Comparison of ENCODE assay signal across 27 cellular contexts in the genomic region with DNA sequence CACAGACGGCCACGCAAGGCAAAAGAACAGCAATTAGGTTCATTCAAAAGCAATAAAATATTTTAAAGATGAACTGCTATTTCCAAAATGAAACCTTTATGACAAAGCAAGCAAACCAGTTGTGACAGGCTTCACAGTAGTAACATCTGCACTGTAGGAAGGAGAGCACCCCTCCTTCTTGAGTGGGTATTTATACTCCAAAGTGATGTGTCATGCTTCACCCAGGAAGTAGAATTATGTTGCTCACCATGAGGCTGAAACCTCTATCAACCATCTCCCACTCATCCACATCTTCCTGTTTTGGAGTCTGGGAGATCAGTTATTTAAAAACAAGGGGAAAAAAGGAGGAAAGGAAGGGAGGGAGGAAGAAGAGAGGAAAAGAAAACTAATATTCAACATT. TPM values are rescaled to one million over a fixed set of nuclear protein-coding genes. Genes with fewer than 3 reads are reported as not detected.
A peak's percentile ranks its signal among the peaks of the same experiment; 100 is the strongest.
DNase-seq lines count a peak whose midpoint lies in the region; ATAC-seq, FAIRE-seq and TF ChIP-seq lines count a peak whose summit lies in the region.
"Had no signal": no experiment of that assay in that cellular context is flagged by ENCODE, and none has a peak within 500 bp of the region (broad histone marks: within the 10 kb centered on the region; RNA-seq: fewer than 3 reads in every experiment).

No MANE protein-coding gene starts in this region.

- no peaks in the 10 kb centered on the region for H3K79me2 ChIP-seq in K562 (ENCODE audit: control insufficient read depth, insufficient read depth, low read length)
- H3K79me2 ChIP-seq: parathyroid adenoma had no signal

- in situ Hi-C loops in K562 (cut with MboI), result no loop called here

- no peak for TF ChIP-seq EP300 in K562 (IDR thresholded peaks at IDR 0.05; ENCODE audit: low read length)

- POLR2A ChIA-PET in K562 (lab: Yijun Ruan, JAX), result no interaction called here

- H3K4me1 ChIP-seq in K562 (replicated peaks in 1 of 2; ENCODE audit: control insufficient read depth in 2 of 2, insufficient read depth in 2 of 2, low read length in 2 of 2) (no peaks in the 10 kb centered on the region; a peak in 1 of 5 replicates), aorta (ENCODE audit: control insufficient read depth in 1 of 2, insufficient read depth in 2 of 2, low read length in 2 of 2) (no peaks in the 10 kb centered on the region)
- H3K4me1 ChIP-seq: parathyroid adenoma, SJSA1 had no signal

- peak; percentile 69 for ATAC-seq in K562
- no peak for ATAC-seq in aorta (ENCODE audit: low FRiP score)
- ATAC-seq in GM18511 (IDR thresholded peaks at IDR 0.05; ENCODE audit: unreplicated experiment), result no peak
- ATAC-seq: CD8-positive, alpha-beta T cell; naive thymus-derived CD8-positive, alpha-beta T cell; sciatic nerve had no signal

- DNase-seq in activated CD4-positive, alpha-beta T cell treated with anti-CD3 and anti-CD28 coated beads, Interleukin-2, amount 10 ng/mL, durations not matched to agents 24 days and 14 days, result no peak
- DNase-seq in activated CD4-positive, alpha-beta T cell treated with anti-CD3 and anti-CD28 coated beads for 48 hours, result no peak
- DNase-seq in Daoy (ENCODE audit: low read depth) (peak; percentile 21), Kasumi-1 (lab: John Stamatoyannopoulos, UW) (peak; percentile 65 to 70), K562 (ENCODE audit: extremely low read depth in 1 of 4, low spot score in 3 of 4) (peak in 3 of 4 experiments; percentile 2 to 14 (median 6)), aorta (no peak), hypothalamus (lab: John Stamatoyannopoulos, UW) (no peak)
- DNase-seq: activated CD4-positive, alpha-beta T cell treated with anti-CD3 and anti-CD28 coated beads for 1 hour; activated CD8-positive, alpha-beta memory T cell treated with anti-CD3 and anti-CD28 coated beads, Interleukin-2, amount 50 U/mL, for 4 hours; activated naive CD4-positive, alpha-beta T cell treated with anti-CD3 and anti-CD28 coated beads, Interleukin-2, amount 50 U/mL, for 16 hours; CD8-positive, alpha-beta T cell; dermis blood vessel endothelial cell; hippocampal formation; mesendoderm; naive thymus-derived CD8-positive, alpha-beta T cell; NCI-H2081; NCI-H510A treated with DMSO at 0.1 percent for 48 hours; stimulated activated naive CD4-positive, alpha-beta T cell treated with Interleukin-2 at 50 U/mL for 16 hours had no signal

- no peak for FAIRE-seq in K562 (lab: Jason Lieb, UNC)
- FAIRE-seq: keratinocyte had no signal

- H3K27ac Mint-ChIP-seq in activated CD4-positive, alpha-beta T cell treated with anti-CD3 and anti-CD28 coated beads, Interleukin-2, amount 10 ng/mL, durations not matched to agents 24 days and 14 days, result peak overlapping the region; percentile 32
- H3K27ac Mint-ChIP-seq: CD8-positive, alpha-beta T cell; T-helper 2 cell treated with Interferon-gamma antibody and Interleukin-4, amounts not matched to agents 5 μg/mL and 100 μg/mL, for 36 hours had no signal

- no peaks in the 10 kb centered on the region for H3K36me3 Mint-ChIP-seq in activated CD4-positive, alpha-beta T cell treated with anti-CD3 and anti-CD28 coated beads, Interleukin-2, amount 10 ng/mL, durations not matched to agents 24 days and 14 days (ENCODE audit: low read depth)
- H3K36me3 Mint-ChIP-seq: CD8-positive, alpha-beta T cell; naive thymus-derived CD8-positive, alpha-beta T cell had no signal

- no peak overlapping the region for H3K4me3 Mint-ChIP-seq in activated CD4-positive, alpha-beta T cell treated with anti-CD3 and anti-CD28 coated beads, Interleukin-2, amount 10 ng/mL, durations not matched to agents 24 days and 14 days
- H3K4me3 Mint-ChIP-seq: CD8-positive, alpha-beta T cell; naive thymus-derived CD8-positive, alpha-beta T cell; T-helper 2 cell treated with Interferon-gamma antibody and Interleukin-4, amounts not matched to agents 5 μg/mL and 100 μg/mL, for 36 hours had no signal

- no peaks in the 10 kb centered on the region for H3K9me3 Mint-ChIP-seq in activated CD4-positive, alpha-beta T cell treated with anti-CD3 and anti-CD28 coated beads, Interleukin-2, amount 10 ng/mL, durations not matched to agents 24 days and 14 days
- H3K9me3 Mint-ChIP-seq: CD8-positive, alpha-beta T cell; naive thymus-derived CD8-positive, alpha-beta T cell; T-helper 2 cell treated with Interferon-gamma antibody and Interleukin-4, amounts not matched to agents 5 μg/mL and 100 μg/mL, for 36 hours had no signal

- no peaks in the 10 kb centered on the region for H3K27me3 Mint-ChIP-seq in activated CD4-positive, alpha-beta T cell treated with anti-CD3 and anti-CD28 coated beads, Interleukin-2, amount 10 ng/mL, durations not matched to agents 24 days and 14 days

- no peak overlapping the region; the same call in 1 of the 2 replicates for H3K4me2 ChIP-seq in K562 (ENCODE audit: insufficient read depth, low read length)

- CTCF ChIA-PET in K562 (lab: Yijun Ruan, JAX; ENCODE audit: low intra/inter-chr PET ratio), result no interaction called here

- H4K20me1 ChIP-seq in K562 (replicated peaks; ENCODE audit: control insufficient read depth, insufficient read depth, low read length), result no peaks in the 10 kb centered on the region

- no TSS peak for BruUV-seq in K562 (replicated peaks; lab: Mats Ljungman, UMichigan)

- TF ChIP-seq POLR2A in K562 (conservative IDR thresholded peaks at IDR 0.05), result no peak

- peaks cover 4% of the 10 kb centered on the region for H3K4me1 Mint-ChIP-seq in activated CD4-positive, alpha-beta T cell treated with anti-CD3 and anti-CD28 coated beads, Interleukin-2, amount 10 ng/mL, durations not matched to agents 24 days and 14 days

- TF ChIP-seq RAD21 in K562 (CRISPR knock-in tag; conservative IDR thresholded peaks at IDR 0.05 in 1 of 2, IDR thresholded peaks at IDR 0.05 in 1 of 2), result no peak

- intact Hi-C loops in activated CD4-positive, alpha-beta T cell treated with anti-CD3 and anti-CD28 coated beads, Interleukin-2, amount 10 ng/mL, durations not matched to agents 24 days and 14 days (cut with micrococcal nuclease), result no loop called here
- intact Hi-C loops in K562 (cut with micrococcal nuclease) (no loop called here), aorta (cut with DNase I) (no loop called here)

- H3K36me3 ChIP-seq in K562 (ENCODE audit: control insufficient read depth, insufficient read depth, low read length) (no peaks in the 10 kb centered on the region), aorta (ENCODE audit: control insufficient read depth in 1 of 2, insufficient read depth in 2 of 2, low read length in 1 of 2) (no peaks in the 10 kb centered on the region)
- H3K36me3 ChIP-seq: SJSA1 had no signal

- H3K9me3 ChIP-seq in K562 (replicated peaks; ENCODE audit: control insufficient read depth, insufficient read depth, low read depth, low read length) (no peaks in the 10 kb centered on the region), aorta (ENCODE audit: control insufficient read depth, low read length) (no peaks in the 10 kb centered on the region)
- H3K9me3 ChIP-seq: SJSA1 had no signal

- no peak for TF ChIP-seq CTCF in K562 (IDR thresholded peaks at IDR 0.05 in 2 of 3, conservative IDR thresholded peaks at IDR 0.05 in 1 of 3; ENCODE audit: insufficient read depth in 2 of 3, low read depth in 1 of 3, low read length in 3 of 3)

- H3K4me3 ChIP-seq in K562 (no peak overlapping the region), aorta (ENCODE audit: low read length in 2 of 2) (no peak overlapping the region)
- H3K4me3 ChIP-seq: SJSA1 had no signal

- 0% methylated on average over 2 of the region's 2 CpGs for WGBS in K562 (ENCODE audit: insufficient coverage, low coverage, missing lambda C conversion rate)
- 79 to 85% methylated on average over 2 of the region's 2 CpGs for WGBS in aorta, 2 donors

- no peaks in the 10 kb centered on the region for H3K27me3 ChIP-seq in K562 (ENCODE audit: control insufficient read depth in 2 of 2, insufficient read depth in 2 of 2, low read length in 2 of 2)
- H3K27me3 ChIP-seq in aorta (ENCODE audit: control insufficient read depth in 1 of 2, insufficient read depth in 2 of 2, low read length in 1 of 2), result no peaks in the 10 kb centered on the region
- H3K27me3 ChIP-seq: SJSA1 had no signal

- H3K9me1 ChIP-seq in K562 (ENCODE audit: control insufficient read depth, insufficient read depth, low read length), result no peaks in the 10 kb centered on the region

- H3K27ac ChIP-seq in K562 (ENCODE audit: extremely low read depth, low read depth, low read length) (peak overlapping the region; percentile 61; the same call in 1 of the 3 replicates), aorta (ENCODE audit: low read depth in 1 of 2, low read length in 2 of 2) (no peak overlapping the region)
- H3K27ac ChIP-seq: parathyroid adenoma, SJSA1 had no signal

- H3K9ac ChIP-seq in K562 (ENCODE audit: insufficient read depth in 1 of 2, low read depth in 2 of 2, low read length in 2 of 2), result no peak overlapping the region
- H3K9ac ChIP-seq: parathyroid adenoma had no signal

- peak overlapping the region; percentile 34 for H2AFZ ChIP-seq in K562 (ENCODE audit: low read depth, low read length)
- H2AFZ ChIP-seq: parathyroid adenoma had no signal

RNA-seq across cellular contexts. Expression of gene OR2T10, which starts 0.9 kb away (rescaled TPM):
- not detected in 2 replicates for total RNA-seq in activated CD4-positive, alpha-beta T cell treated with anti-CD3 and anti-CD28 coated beads, Interleukin-2, amount 10 ng/mL, durations not matched to agents 24 days and 14 days
- total RNA-seq in Daoy (2014; rRNA removed; shearing (Covaris generic)), result not detected in 2 replicates
- not detected in 2 replicates for total RNA-seq in K562 (2011; cell fraction: chromatin; rRNA removed; ENCODE audit: low replicate concordance)
- total RNA-seq in K562 (2011; cell fraction: nucleolus; rRNA removed), result not detected in 2 replicates
- total RNA-seq in K562 (2011; cell fraction: nucleoplasm; rRNA removed), result not detected in 2 replicates
- not detected in 2 replicates for total RNA-seq in K562 (2014; rRNA removed)
- total RNA-seq in K562 (2014; rRNA removed; fragmentation: Illumina TruSeq; extraction: Trizol), result not detected in 2 replicates
- not detected in 2 replicates for total RNA-seq in K562 (2015; rRNA removed; fragmentation: Illumina TruSeq; extraction: Trizol)
- total RNA-seq in K562 (2021), result not detected in 2 replicates
- not detected in 2 replicates for polyA plus RNA-seq in K562 (2011; rRNA removed)
- 0.06 TPM in 1 of 2 replicates, not detected in the other for polyA plus RNA-seq in K562 (2011; cell fraction: cytosol; rRNA removed)
- polyA plus RNA-seq in K562 (2011; cell fraction: nucleus; rRNA removed), result not detected in 2 replicates
- polyA plus RNA-seq in K562 (2012), result 0.06 TPM in 1 of 2 replicates, not detected in the other
- not detected in 2 replicates for polyA plus RNA-seq in K562 (2014; fragmentation: Illumina TruSeq; extraction: Trizol)
- polyA plus RNA-seq in K562 (2014; fragmentation: Nextera tagmentation; extraction: Ambion mirVana), result not detected
- polyA plus RNA-seq in K562 (2014; rRNA removed), result not detected in 2 replicates
- polyA minus RNA-seq in K562 (2011; rRNA and poly(A)+ RNA removed), result not detected in 2 replicates
- not detected in 2 replicates for polyA minus RNA-seq in K562 (2011; cell fraction: cytosol; rRNA and poly(A)+ RNA removed)
- polyA minus RNA-seq in K562 (2011; cell fraction: nucleus; rRNA and poly(A)+ RNA removed), result not detected in 2 replicates
- not detected for total RNA-seq in aorta
- not detected for polyA plus RNA-seq in aorta
- total RNA-seq: CD8-positive, alpha-beta T cell; dermis blood vessel endothelial cell; fibroblast of villous mesenchyme; M059J; naive thymus-derived CD8-positive, alpha-beta T cell; sciatic nerve; SJSA1; ureter had no signal
- polyA plus RNA-seq: keratinocyte; naive thymus-derived CD8-positive, alpha-beta T cell had no signal

RNA-seq across cellular contexts. Expression of gene OR2T34, which starts 22.1 kb away (rescaled TPM):
- not detected in 2 replicates for total RNA-seq in activated CD4-positive, alpha-beta T cell treated with anti-CD3 and anti-CD28 coated beads, Interleukin-2, amount 10 ng/mL, durations not matched to agents 24 days and 14 days
- total RNA-seq in Daoy (2014; rRNA removed; shearing (Covaris generic)), result not detected in 2 replicates
- total RNA-seq in K562 (2011; cell fraction: chromatin; rRNA removed; ENCODE audit: low replicate concordance), result not detected in 2 replicates
- not detected in 2 replicates for total RNA-seq in K562 (2011; cell fraction: nucleolus; rRNA removed)
- total RNA-seq in K562 (2011; cell fraction: nucleoplasm; rRNA removed), result not detected in 2 replicates
- total RNA-seq in K562 (2014; rRNA removed) (not detected in 2 replicates), K562 (2014; rRNA removed; fragmentation: Illumina TruSeq; extraction: Trizol) (not detected in 2 replicates), K562 (2015; rRNA removed; fragmentation: Illumina TruSeq; extraction: Trizol) (not detected in 2 replicates), K562 (2021) (not detected in 2 replicates), aorta (not detected)
- polyA plus RNA-seq in K562 (2011; rRNA removed) (not detected in 2 replicates), K562 (2014; fragmentation: Illumina TruSeq; extraction: Trizol) (not detected in 2 replicates), K562 (2014; fragmentation: Nextera tagmentation; extraction: Ambion mirVana) (not detected), K562 (2014; rRNA removed) (not detected in 2 replicates), aorta (not detected)
- polyA plus RNA-seq in K562 (2011; cell fraction: cytosol; rRNA removed), result not detected in 2 replicates
- polyA plus RNA-seq in K562 (2011; cell fraction: nucleus; rRNA removed), result not detected in 2 replicates
- not detected in 2 replicates for polyA plus RNA-seq in K562 (2012)
- not detected in 2 replicates for polyA minus RNA-seq in K562 (2011; rRNA and poly(A)+ RNA removed)
- not detected in 2 replicates for polyA minus RNA-seq in K562 (2011; cell fraction: cytosol; rRNA and poly(A)+ RNA removed)
- not detected in 2 replicates for polyA minus RNA-seq in K562 (2011; cell fraction: nucleus; rRNA and poly(A)+ RNA removed)
- total RNA-seq: CD8-positive, alpha-beta T cell; dermis blood vessel endothelial cell; fibroblast of villous mesenchyme; M059J; naive thymus-derived CD8-positive, alpha-beta T cell; sciatic nerve; SJSA1; ureter had no signal
- polyA plus RNA-seq: keratinocyte had no signal

RNA-seq across cellular contexts. Expression of gene OR2T29, which starts 34.0 kb away (rescaled TPM):
- total RNA-seq in activated CD4-positive, alpha-beta T cell treated with anti-CD3 and anti-CD28 coated beads, Interleukin-2, amount 10 ng/mL, durations not matched to agents 24 days and 14 days, result not detected in 2 replicates
- not detected in 2 replicates for total RNA-seq in Daoy (2014; rRNA removed; shearing (Covaris generic))
- total RNA-seq in K562 (2011; cell fraction: chromatin; rRNA removed; ENCODE audit: low replicate concordance), result not detected in 2 replicates
- not detected in 2 replicates for total RNA-seq in K562 (2011; cell fraction: nucleolus; rRNA removed)
- not detected in 2 replicates for total RNA-seq in K562 (2011; cell fraction: nucleoplasm; rRNA removed)
- total RNA-seq in K562 (2014; rRNA removed), result not detected in 2 replicates
- total RNA-seq in K562 (2014; rRNA removed; fragmentation: Illumina TruSeq; extraction: Trizol), result not detected in 2 replicates
- not detected in 2 replicates for total RNA-seq in K562 (2015; rRNA removed; fragmentation: Illumina TruSeq; extraction: Trizol)
- total RNA-seq in K562 (2021), result not detected in 2 replicates
- polyA plus RNA-seq in K562 (2011; rRNA removed), result not detected in 2 replicates
- polyA plus RNA-seq in K562 (2011; cell fraction: cytosol; rRNA removed), result not detected in 2 replicates
- not detected in 2 replicates for polyA plus RNA-seq in K562 (2011; cell fraction: nucleus; rRNA removed)
- not detected in 2 replicates for polyA plus RNA-seq in K562 (2012)
- polyA plus RNA-seq in K562 (2014; fragmentation: Illumina TruSeq; extraction: Trizol), result not detected in 2 replicates
- polyA plus RNA-seq in K562 (2014; fragmentation: Nextera tagmentation; extraction: Ambion mirVana), result not detected
- polyA plus RNA-seq in K562 (2014; rRNA removed), result not detected in 2 replicates
- not detected in 2 replicates for polyA minus RNA-seq in K562 (2011; rRNA and poly(A)+ RNA removed)
- not detected in 2 replicates for polyA minus RNA-seq in K562 (2011; cell fraction: cytosol; rRNA and poly(A)+ RNA removed)
- not detected in 2 replicates for polyA minus RNA-seq in K562 (2011; cell fraction: nucleus; rRNA and poly(A)+ RNA removed)
- total RNA-seq in aorta, result not detected
- polyA plus RNA-seq in aorta, result not detected
- total RNA-seq: CD8-positive, alpha-beta T cell; dermis blood vessel endothelial cell; fibroblast of villous mesenchyme; M059J; naive thymus-derived CD8-positive, alpha-beta T cell; sciatic nerve; SJSA1; ureter had no signal
- polyA plus RNA-seq: keratinocyte; naive thymus-derived CD8-positive, alpha-beta T cell had no signal

RNA-seq across cellular contexts. Expression of gene OR2T11, which starts 38.3 kb away (rescaled TPM):
- not detected in 2 replicates for total RNA-seq in activated CD4-positive, alpha-beta T cell treated with anti-CD3 and anti-CD28 coated beads, Interleukin-2, amount 10 ng/mL, durations not matched to agents 24 days and 14 days
- not detected in 2 replicates for total RNA-seq in Daoy (2014; rRNA removed; shearing (Covaris generic))
- total RNA-seq in K562 (2011; cell fraction: chromatin; rRNA removed; ENCODE audit: low replicate concordance), result not detected in 2 replicates
- total RNA-seq in K562 (2011; cell fraction: nucleolus; rRNA removed), result not detected in 2 replicates
- not detected in 2 replicates for total RNA-seq in K562 (2011; cell fraction: nucleoplasm; rRNA removed)
- total RNA-seq in K562 (2014; rRNA removed) (not detected in 2 replicates), K562 (2014; rRNA removed; fragmentation: Illumina TruSeq; extraction: Trizol) (not detected in 2 replicates), K562 (2015; rRNA removed; fragmentation: Illumina TruSeq; extraction: Trizol) (not detected in 2 replicates), K562 (2021) (not detected in 2 replicates), aorta (not detected)
- polyA plus RNA-seq in K562 (2011; rRNA removed) (not detected in 2 replicates), K562 (2014; fragmentation: Illumina TruSeq; extraction: Trizol) (not detected in 2 replicates), K562 (2014; fragmentation: Nextera tagmentation; extraction: Ambion mirVana) (not detected), K562 (2014; rRNA removed) (not detected in 2 replicates), aorta (not detected)
- polyA plus RNA-seq in K562 (2011; cell fraction: cytosol; rRNA removed), result not detected in 2 replicates
- not detected in 2 replicates for polyA plus RNA-seq in K562 (2011; cell fraction: nucleus; rRNA removed)
- not detected in 2 replicates for polyA plus RNA-seq in K562 (2012)
- polyA minus RNA-seq in K562 (2011; rRNA and poly(A)+ RNA removed), result not detected in 2 replicates
- not detected in 2 replicates for polyA minus RNA-seq in K562 (2011; cell fraction: cytosol; rRNA and poly(A)+ RNA removed)
- polyA minus RNA-seq in K562 (2011; cell fraction: nucleus; rRNA and poly(A)+ RNA removed), result not detected in 2 replicates
- total RNA-seq: CD8-positive, alpha-beta T cell; dermis blood vessel endothelial cell; fibroblast of villous mesenchyme; M059J; naive thymus-derived CD8-positive, alpha-beta T cell; sciatic nerve; SJSA1; ureter had no signal
- polyA plus RNA-seq: keratinocyte; naive thymus-derived CD8-positive, alpha-beta T cell had no signal

RNA-seq across cellular contexts. Expression of gene OR2T35, which starts 48.5 kb away (rescaled TPM):
- total RNA-seq in activated CD4-positive, alpha-beta T cell treated with anti-CD3 and anti-CD28 coated beads, Interleukin-2, amount 10 ng/mL, durations not matched to agents 24 days and 14 days, result not detected in 2 replicates
- not detected in 2 replicates for total RNA-seq in Daoy (2014; rRNA removed; shearing (Covaris generic))
- not detected in 2 replicates for total RNA-seq in K562 (2011; cell fraction: chromatin; rRNA removed; ENCODE audit: low replicate concordance)
- total RNA-seq in K562 (2011; cell fraction: nucleolus; rRNA removed), result not detected in 2 replicates
- total RNA-seq in K562 (2011; cell fraction: nucleoplasm; rRNA removed), result not detected in 2 replicates
- total RNA-seq in K562 (2014; rRNA removed), result not detected in 2 replicates
- total RNA-seq in K562 (2014; rRNA removed; fragmentation: Illumina TruSeq; extraction: Trizol), result not detected in 2 replicates
- total RNA-seq in K562 (2015; rRNA removed; fragmentation: Illumina TruSeq; extraction: Trizol), result not detected in 2 replicates
- not detected in 2 replicates for total RNA-seq in K562 (2021)
- not detected in 2 replicates for polyA plus RNA-seq in K562 (2011; rRNA removed)
- polyA plus RNA-seq in K562 (2011; cell fraction: cytosol; rRNA removed), result not detected in 2 replicates
- not detected in 2 replicates for polyA plus RNA-seq in K562 (2011; cell fraction: nucleus; rRNA removed)
- polyA plus RNA-seq in K562 (2012), result not detected in 2 replicates
- polyA plus RNA-seq in K562 (2014; fragmentation: Illumina TruSeq; extraction: Trizol), result not detected in 2 replicates
- not detected for polyA plus RNA-seq in K562 (2014; fragmentation: Nextera tagmentation; extraction: Ambion mirVana)
- not detected in 2 replicates for polyA plus RNA-seq in K562 (2014; rRNA removed)
- polyA minus RNA-seq in K562 (2011; rRNA and poly(A)+ RNA removed), result not detected in 2 replicates
- polyA minus RNA-seq in K562 (2011; cell fraction: cytosol; rRNA and poly(A)+ RNA removed), result not detected in 2 replicates
- polyA minus RNA-seq in K562 (2011; cell fraction: nucleus; rRNA and poly(A)+ RNA removed), result not detected in 2 replicates
- total RNA-seq in aorta, result not detected
- polyA plus RNA-seq in aorta, result not detected
- total RNA-seq: CD8-positive, alpha-beta T cell; dermis blood vessel endothelial cell; fibroblast of villous mesenchyme; M059J; naive thymus-derived CD8-positive, alpha-beta T cell; sciatic nerve; SJSA1; ureter had no signal
- polyA plus RNA-seq: keratinocyte; naive thymus-derived CD8-positive, alpha-beta T cell had no signal

Comparison
In these comparisons a context has a peak if more than half of its experiments do, and no peak if none do; other contexts are left out.
1. DNase-seq: peak in Daoy (single experiment), Kasumi-1 (2 of 2) and K562 (3 of 4); none in activated CD4-positive, alpha-beta T cell treated with anti-CD3 and anti-CD28 coated beads, Interleukin-2, amount 10 ng/mL, durations not matched to agents 24 days and 14 days (single experiment), activated CD4-positive, alpha-beta T cell treated with anti-CD3 and anti-CD28 coated beads for 48 hours (single experiment), aorta (0 of 2) and hypothalamus (0 of 51).